In genomic region chr11:73760066-73760679, GRCh38 we compare ENCODE assay signal across 8 cellular contexts. TPM values are rescaled to one million over a fixed set of nuclear protein-coding genes. Genes with fewer than 3 reads are reported as not detected.
A peak's percentile ranks its signal among the peaks of the same experiment; 100 is the strongest.
DNase-seq lines count a peak whose midpoint lies in the region; ATAC-seq and TF ChIP-seq lines count a peak whose summit lies in the region.

No MANE protein-coding gene starts in this region.

- H3K9me3 ChIP-seq in SJSA1 (replicated peaks), result no peaks in the 10 kb centered on the region

- peaks cover 3% of the 10 kb centered on the region for H3K36me3 Mint-ChIP-seq in chondrocyte (ENCODE audit: low read depth)
- H3K36me3 Mint-ChIP-seq in stimulated activated memory B cell treated with anti-CD40 and anti-IgM and Interleukin-4, amounts not matched to agents 10 μg/mL and 1 μg/mL and 100 μg/mL, for 72 hours, result peaks cover 6% of the 10 kb centered on the region

- peak; percentile 3 for ATAC-seq in HG02981 (IDR thresholded peaks at IDR 0.05; ENCODE audit: unreplicated experiment)
- ATAC-seq in left lobe of liver, result peak; percentile 27
- ATAC-seq in stimulated activated memory B cell treated with anti-CD40 and anti-IgM and Interleukin-4, amounts not matched to agents 10 μg/mL and 1 μg/mL and 100 μg/mL, for 72 hours, result no peak

- H3K27ac Mint-ChIP-seq in chondrocyte (ENCODE audit: unreplicated experiment), result peak overlapping the region; percentile 98
- H3K27ac Mint-ChIP-seq in stimulated activated memory B cell treated with anti-CD40 and anti-IgM and Interleukin-4, amounts not matched to agents 10 μg/mL and 1 μg/mL and 100 μg/mL, for 72 hours, result peak overlapping the region; percentile 82

- H3K9me3 Mint-ChIP-seq in chondrocyte (ENCODE audit: low read depth), result no peaks in the 10 kb centered on the region
- H3K9me3 Mint-ChIP-seq in stimulated activated memory B cell treated with anti-CD40 and anti-IgM and Interleukin-4, amounts not matched to agents 10 μg/mL and 1 μg/mL and 100 μg/mL, for 72 hours, result peaks cover 3% of the 10 kb centered on the region

- peak overlapping the region; percentile 79 for H3K4me3 ChIP-seq in SJSA1

- no peaks in the 10 kb centered on the region for H3K36me3 ChIP-seq in SJSA1

- H3K27ac ChIP-seq in SJSA1, result peak overlapping the region; percentile 17; the same call in 1 of the 2 replicates

- peaks cover 13% of the 10 kb centered on the region for H3K4me1 ChIP-seq in SJSA1 (replicated peaks)

- peak overlapping the region; percentile 96 for H3K4me3 Mint-ChIP-seq in chondrocyte (ENCODE audit: unreplicated experiment)
- peak overlapping the region; percentile 97 for H3K4me3 Mint-ChIP-seq in stimulated activated memory B cell treated with anti-CD40 and anti-IgM and Interleukin-4, amounts not matched to agents 10 μg/mL and 1 μg/mL and 100 μg/mL, for 72 hours

- no peak for TF ChIP-seq CTCF in chondrocyte (IDR thresholded peaks at IDR 0.05)

- H3K4me1 Mint-ChIP-seq in chondrocyte (ENCODE audit: low read depth), result peaks cover 32% of the 10 kb centered on the region
- H3K4me1 Mint-ChIP-seq in stimulated activated memory B cell treated with anti-CD40 and anti-IgM and Interleukin-4, amounts not matched to agents 10 μg/mL and 1 μg/mL and 100 μg/mL, for 72 hours, result peaks cover 35% of the 10 kb centered on the region

- DNase-seq in activated CD8-positive, alpha-beta memory T cell treated with anti-CD3 and anti-CD28 coated beads for 24 hours, result peak; percentile 58
- DNase-seq in activated CD8-positive, alpha-beta memory T cell treated with anti-CD3 and anti-CD28 coated beads, Interleukin-2, amount 50 U/mL, for 4 hours, result no peak
- DNase-seq in SJSA1 (ENCODE audit: low read depth in 1 of 2, low spot score in 2 of 2) (no peak), chondrocyte (ENCODE audit: low spot score) (no peak), left lobe of liver (ENCODE audit: low spot score) (peak; percentile 61), HuH-7 (ENCODE audit: low spot score) (no peak)

- H3K27me3 Mint-ChIP-seq in chondrocyte (ENCODE audit: low read depth), result no peaks in the 10 kb centered on the region
- no peaks in the 10 kb centered on the region for H3K27me3 Mint-ChIP-seq in stimulated activated memory B cell treated with anti-CD40 and anti-IgM and Interleukin-4, amounts not matched to agents 10 μg/mL and 1 μg/mL and 100 μg/mL, for 72 hours

- no peaks in the 10 kb centered on the region for H3K27me3 ChIP-seq in SJSA1 (replicated peaks)

RNA-seq across cellular contexts. Expression of gene RAB6A, which starts 0.7 kb away (rescaled TPM):
- 40.2 and 40.9 TPM in 2 replicates for total RNA-seq in SJSA1 (2014; rRNA removed; shearing (Covaris generic))
- 173 to 188 TPM (median 185 TPM) in 3 replicates for total RNA-seq in chondrocyte
- 57.2 TPM for total RNA-seq in left lobe of liver

RNA-seq across cellular contexts. Expression of gene MRPL48, which starts 27.5 kb away (rescaled TPM):
- total RNA-seq in SJSA1 (2014; rRNA removed; shearing (Covaris generic)), result 32.8 and 40.8 TPM in 2 replicates
- total RNA-seq in chondrocyte (21.2 to 29.8 TPM (median 25.8 TPM) in 3 replicates), left lobe of liver (14.9 TPM)

Comparison
In these comparisons a context has a peak if more than half of its experiments do, and no peak if none do; other contexts are left out.
1. DNase-seq: peak in activated CD8-positive, alpha-beta memory T cell treated with anti-CD3 and anti-CD28 coated beads for 24 hours (single experiment) and left lobe of liver (single experiment); none in activated CD8-positive, alpha-beta memory T cell treated with anti-CD3 and anti-CD28 coated beads, Interleukin-2, amount 50 U/mL, for 4 hours (single experiment), SJSA1 (0 of 2), chondrocyte (single experiment) and HuH-7 (single experiment).